16 cellular contexts compared by ENCODE assay signal in genomic region chr21:46498335-46499050, GRCh38. TPM values are rescaled to one million over a fixed set of nuclear protein-coding genes. Genes with fewer than 3 reads are reported as not detected.
DNase-seq lines count a peak whose midpoint lies in the region; FAIRE-seq and TF ChIP-seq lines count a peak whose summit lies in the region.
"Had no signal": no experiment of that assay in that cellular context is flagged by ENCODE, and none has a peak within 500 bp of the region (broad histone marks: within the 10 kb centered on the region; RNA-seq: fewer than 3 reads in every experiment).

No MANE protein-coding gene starts in this region.

- no peaks in the 10 kb centered on the region for H3K9me3 ChIP-seq in kidney (ENCODE audit: control insufficient read depth in 1 of 2, low read length in 2 of 2)
- H3K9me3 ChIP-seq in testis: no peaks in the 10 kb centered on the region
- H3K9me3 ChIP-seq: adrenal gland, gastrocnemius medialis had no signal

- no peaks in the 10 kb centered on the region for H3K4me1 ChIP-seq in kidney (ENCODE audit: control insufficient read depth in 1 of 2, insufficient read depth in 1 of 2, low read depth in 1 of 2, low read length in 2 of 2)
- no peaks in the 10 kb centered on the region for H3K4me1 ChIP-seq in testis
- H3K4me1 ChIP-seq: gastrocnemius medialis had no signal

- 0 out of 2 replicates have a peak overlapping the region, but pooled peaks have one; percentile 65 for H3K27ac ChIP-seq in VCaP
- H3K27ac ChIP-seq in kidney (ENCODE audit: low read depth in 2 of 2, low read length in 2 of 2): no peak overlapping the region
- H3K27ac ChIP-seq in testis: no peak overlapping the region
- H3K27ac ChIP-seq: adrenal gland, gastrocnemius medialis had no signal

- peaks cover 24% of the 10 kb centered on the region for H3K4me1 Mint-ChIP-seq in HFFc6 (ENCODE audit: low read depth)

- in situ Hi-C loops in ACHN (cut with HindIII; ENCODE audit: low pct_ligation_motif_present, low pct_unique_long_range_greater_than_20kb, low sequenced_read_pairs): no loop called here

- peak; percentile 43 for DNase-seq in ACHN
- DNase-seq in HFFc6: peak; percentile 28
- DNase-seq in kidney: peak; percentile 60
- no peak for DNase-seq in testis
- no peak for DNase-seq in NCI-H2171 treated with DMSO at 0.1 percent for 48 hours (lab: John Stamatoyannopoulos, UW)
- DNase-seq in head of caudate nucleus: no peak
- DNase-seq in NCI-H2107 (lab: John Stamatoyannopoulos, UW): no peak
- DNase-seq: activated CD8-positive, alpha-beta T cell treated with anti-CD3 and anti-CD28 coated beads for 36 hours; adrenal gland; gastrocnemius medialis; NCI-H510A; nephron progenitor cell had no signal

- H3K4me3 ChIP-seq in kidney (ENCODE audit: low read length in 2 of 2) (no peak overlapping the region), testis (no peak overlapping the region)
- H3K4me3 ChIP-seq: adrenal gland, gastrocnemius medialis, SK-N-MC had no signal

- H3K36me3 ChIP-seq in kidney (ENCODE audit: control insufficient read depth in 1 of 2, insufficient read depth in 2 of 2, low read length in 2 of 2) (peaks cover 13 to 27% of the 10 kb centered on the region in 2 donors), testis (ENCODE audit: low read depth, missing control alignments) (no peaks in the 10 kb centered on the region)

- no peak for TF ChIP-seq POLR2A in testis (IDR thresholded peaks at IDR 0.05)

- H3K27me3 Mint-ChIP-seq in HFFc6 (ENCODE audit: insufficient read depth): no peaks in the 10 kb centered on the region; the same call in 1 of the 2 replicates
- H3K27me3 Mint-ChIP-seq: activated CD8-positive, alpha-beta T cell treated with anti-CD3 and anti-CD28 coated beads for 36 hours; stimulated activated naive CD8-positive, alpha-beta T cell treated with anti-CD3 and anti-CD28 coated beads, Interleukin-15, Interleukin-2, amounts not matched to agents 100 ng/mL and 50 ng/mL, for 24 hours had no signal

- TF ChIP-seq CTCF in HFFc6 (IDR thresholded peaks at IDR 0.05) (no peak), VCaP (conservative IDR thresholded peaks at IDR 0.05) (no peak), kidney (IDR thresholded peaks at IDR 0.05; ENCODE audit: borderline replicate concordance, extremely low read depth, insufficient read depth) (no peak), testis (IDR thresholded peaks at IDR 0.05) (no peak)

- no peaks in the 10 kb centered on the region for H3K9me3 Mint-ChIP-seq in HFFc6
- H3K9me3 Mint-ChIP-seq: nephron progenitor cell; stimulated activated naive CD8-positive, alpha-beta T cell treated with anti-CD3 and anti-CD28 coated beads, Interleukin-15, Interleukin-2, amounts not matched to agents 100 ng/mL and 50 ng/mL, for 24 hours had no signal

- no peak overlapping the region for H3K4me3 Mint-ChIP-seq in HFFc6
- H3K4me3 Mint-ChIP-seq: activated CD8-positive, alpha-beta T cell treated with anti-CD3 and anti-CD28 coated beads for 36 hours; nephron progenitor cell; stimulated activated naive CD8-positive, alpha-beta T cell treated with anti-CD3 and anti-CD28 coated beads, Interleukin-15, Interleukin-2, amounts not matched to agents 100 ng/mL and 50 ng/mL, for 24 hours had no signal

- intact Hi-C loops in kidney (cut with DNase I) (no loop called here), testis (cut with DNase I; ENCODE audit: low total_unique reads) (no loop called here), head of caudate nucleus (cut with DNase I) (no loop called here)

- WGBS in testis, 2 donors: 93% methylated on average over 24 to 26 of the region's 26 CpGs

- H3K9ac ChIP-seq in kidney (ENCODE audit: low read length in 2 of 2): no peak overlapping the region

- H3K36me3 Mint-ChIP-seq in HFFc6 (ENCODE audit: low read depth): peaks cover 44% of the 10 kb centered on the region

- FAIRE-seq in kidney (lab: Jason Lieb, UNC): no peak
- FAIRE-seq: TTC549 had no signal

- peak overlapping the region; percentile 55 for H3K27ac Mint-ChIP-seq in HFFc6
- H3K27ac Mint-ChIP-seq: activated CD8-positive, alpha-beta T cell treated with anti-CD3 and anti-CD28 coated beads for 36 hours; stimulated activated naive CD8-positive, alpha-beta T cell treated with anti-CD3 and anti-CD28 coated beads, Interleukin-15, Interleukin-2, amounts not matched to agents 100 ng/mL and 50 ng/mL, for 24 hours had no signal

- no peaks in the 10 kb centered on the region for H3K27me3 ChIP-seq in testis
- H3K27me3 ChIP-seq: adrenal gland, gastrocnemius medialis had no signal

RNA-seq across cellular contexts. Expression of gene DIP2A, which starts 39.8 kb away (rescaled TPM):
- total RNA-seq in HFFc6 (2021; fragmentation: NEBNext Ultra II Directional; extraction: Animal tissue kit (Norgen Biotek cat#: 25700)): 10 to 100 TPM; 20.0 to 24.1 (median 21.7) TPM
- 36.5 TPM for total RNA-seq in kidney
- 8.7 TPM for polyA plus RNA-seq in kidney (ENCODE audit: insufficient read depth, low read depth, low replicate concordance)
- 100 to 1,000 TPM in 1 of 2 donors, 10 to 100 TPM in 1; 94.3 to 104 TPM for total RNA-seq in testis
- polyA plus RNA-seq in testis (ENCODE audit: insufficient read depth, low read depth, low replicate concordance): 42.5 TPM

Comparison
In these comparisons a context has a peak if more than half of its experiments do, and no peak if none do; other contexts are left out.
1. DNase-seq: peak in ACHN (single experiment), HFFc6 (single experiment) and kidney (single experiment); none in testis (single experiment), NCI-H2171 treated with DMSO at 0.1 percent for 48 hours (single experiment), head of caudate nucleus (0 of 42) and NCI-H2107 (single experiment).